Comparison of ENCODE assay signal across 8 cellular contexts in genomic region chr13:50244913-50245574, GRCh38.
A peak's percentile ranks its signal among the peaks of the same experiment; 100 is the strongest.
DNase-seq lines count a peak whose midpoint lies in the region; ATAC-seq, FAIRE-seq and TF ChIP-seq lines count a peak whose summit lies in the region.

No MANE protein-coding gene starts in this region.

- CTCF ChIA-PET in A549 (lab: Yijun Ruan, JAX) = no interaction called here
- CTCF ChIA-PET in MCF 10A (lab: Yijun Ruan, JAX) = interaction anchor here (0.6 to 0.7 kb wide), 2 partner anchors 317 to 522 kb away, joined by 3 read pairs; no protein-coding TSS in a partner anchor

- peak overlapping the region; percentile 65 for H3K27ac Mint-ChIP-seq in MCF 10A (ENCODE audit: low read depth, unreplicated experiment)

- no peaks in the 10 kb centered on the region for H3K27me3 Mint-ChIP-seq in MCF 10A (ENCODE audit: insufficient read depth, unreplicated experiment)

- ATAC-seq in A549 = peak; percentile 99 to 100
- ATAC-seq in GM18867 (IDR thresholded peaks at IDR 0.05; ENCODE audit: unreplicated experiment) = peak; percentile 94
- ATAC-seq in HG03064 (IDR thresholded peaks at IDR 0.05; ENCODE audit: low read depth, unreplicated experiment) = peak; percentile 80
- peak; percentile 99 for ATAC-seq in RWPE2 (ENCODE audit: low read depth)

- H3K4me1 ChIP-seq in A549 = peaks cover 32% of the 10 kb centered on the region
- peaks cover 16% of the 10 kb centered on the region for H3K4me1 ChIP-seq in RWPE2 (ENCODE audit: insufficient read depth, poor library complexity, severe bottlenecking)

- FAIRE-seq in A549 (lab: Jason Lieb, UNC) = no peak

- 3% methylated on average over 5 of the region's 5 CpGs for WGBS in A549 (ENCODE audit: missing lambda C conversion rate)

- no peak for TF ChIP-seq POLR2A in A549 (IDR thresholded peaks at IDR 0.05; ENCODE audit: low read length)

- peak overlapping the region; percentile 75 to 77 for H3K27ac ChIP-seq in A549
- H3K27ac ChIP-seq in RWPE2 (ENCODE audit: poor library complexity, severe bottlenecking) = no peak overlapping the region

- POLR2A ChIA-PET in A549 (lab: Yijun Ruan, JAX) = interaction anchor here (0.6 kb wide), 1 partner anchor 119 kb away, joined by 3 read pairs; no protein-coding TSS in a partner anchor
- POLR2A ChIA-PET in MCF 10A (lab: Yijun Ruan, JAX) = interaction anchor here (0.7 to 2.0 kb wide), 12 partner anchors 13 to 286 kb away, joined by 3 to 14 read pairs (median 4); no protein-coding TSS in a partner anchor

- peak; percentile 48 to 90 for DNase-seq in A549 (ENCODE audit: low read depth in 1 of 2, low spot score in 1 of 2)
- no peak for DNase-seq in RWPE2 (ENCODE audit: low spot score)
- DNase-seq in MCF 10A (ENCODE audit: unreplicated experiment) = peak; percentile 97
- peak; percentile 98 for DNase-seq in renal cortical epithelial cell (ENCODE audit: low read depth)
- no peak for DNase-seq in central memory CD4-positive, alpha-beta T cell
- DNase-seq in NCI-H1417 treated with DMSO at 0.1 percent for 48 hours (lab: John Stamatoyannopoulos, UW) = no peak

- H3K36me3 ChIP-seq in RWPE2 (ENCODE audit: low read depth) = no peaks in the 10 kb centered on the region

- peaks cover 11% of the 10 kb centered on the region; the same call in 2 of the 3 replicates for H3K9me3 ChIP-seq in A549
- no peaks in the 10 kb centered on the region for H3K9me3 ChIP-seq in RWPE2 (ENCODE audit: severe bottlenecking)

- H3K4me2 ChIP-seq in A549 = peak overlapping the region; percentile 70

- H3K27me3 ChIP-seq in RWPE2 (ENCODE audit: insufficient read depth, poor library complexity, severe bottlenecking) = no peaks in the 10 kb centered on the region

- peak; percentile 21 to 47; a peak in 4 of 5 replicates for TF ChIP-seq RAD21 in A549 (conservative IDR thresholded peaks at IDR 0.05 in 1 of 2, IDR thresholded peaks at IDR 0.05 in 1 of 2)

- intact Hi-C loops in MCF 10A (cut with micrococcal nuclease) = no loop called here

- TF ChIP-seq EP300 in A549 (IDR thresholded peaks at IDR 0.05) = peak; percentile 43 to 64; a peak in 2 of 5 replicates

- H3K36me3 Mint-ChIP-seq in MCF 10A (ENCODE audit: insufficient read depth, unreplicated experiment) = no peaks in the 10 kb centered on the region

- H3K9me3 Mint-ChIP-seq in MCF 10A (ENCODE audit: unreplicated experiment) = no peaks in the 10 kb centered on the region

- no TSS peak for BruUV-seq in MCF 10A (replicated peaks; lab: Mats Ljungman, UMichigan)

- H3K4me3 Mint-ChIP-seq in MCF 10A (ENCODE audit: unreplicated experiment) = no peak overlapping the region

- H3K4me3 ChIP-seq in A549 = no peak overlapping the region
- H3K4me3 ChIP-seq in RWPE2 (ENCODE audit: severe bottlenecking) = no peak overlapping the region

- peaks cover 18% of the 10 kb centered on the region for H3K4me1 Mint-ChIP-seq in MCF 10A (ENCODE audit: insufficient read depth, unreplicated experiment)

- no peak for TF ChIP-seq CTCF in A549 (IDR thresholded peaks at IDR 0.05)
- no peak for TF ChIP-seq CTCF in RWPE2 (IDR thresholded peaks at IDR 0.05; ENCODE audit: poor library complexity, severe bottlenecking)
- TF ChIP-seq CTCF in MCF 10A (IDR thresholded peaks at IDR 0.05; ENCODE audit: unreplicated experiment) = no peak

TF ChIP-seq in A549, 52 proteins besides CTCF, POLR2A, EP300 and RAD21:
- no peak for TF ChIP-seq FOSB (CRISPR knock-in tag; IDR thresholded peaks at IDR 0.05)
- peak; percentile 85 to 90; a peak in 4 of 5 replicates for TF ChIP-seq JUN (IDR thresholded peaks at IDR 0.05)
- no peak for TF ChIP-seq EHF (CRISPR knock-in tag; IDR thresholded peaks at IDR 0.05)
- TF ChIP-seq GATA3 (IDR thresholded peaks at IDR 0.05; ENCODE audit: borderline replicate concordance) = peak; percentile 89
- no peak for TF ChIP-seq CBX2 (IDR thresholded peaks at IDR 0.05; ENCODE audit: borderline replicate concordance, low read depth)
- no peak for TF ChIP-seq NR3C1 (IDR thresholded peaks at IDR 0.05)
- TF ChIP-seq NFE2L2 (conservative IDR thresholded peaks at IDR 0.05; ENCODE audit: low read length) = no peak
- TF ChIP-seq SMC3 (IDR thresholded peaks at IDR 0.05) = peak; percentile 30; the same call in 1 of the 3 replicates
- TF ChIP-seq, protein P1, sequence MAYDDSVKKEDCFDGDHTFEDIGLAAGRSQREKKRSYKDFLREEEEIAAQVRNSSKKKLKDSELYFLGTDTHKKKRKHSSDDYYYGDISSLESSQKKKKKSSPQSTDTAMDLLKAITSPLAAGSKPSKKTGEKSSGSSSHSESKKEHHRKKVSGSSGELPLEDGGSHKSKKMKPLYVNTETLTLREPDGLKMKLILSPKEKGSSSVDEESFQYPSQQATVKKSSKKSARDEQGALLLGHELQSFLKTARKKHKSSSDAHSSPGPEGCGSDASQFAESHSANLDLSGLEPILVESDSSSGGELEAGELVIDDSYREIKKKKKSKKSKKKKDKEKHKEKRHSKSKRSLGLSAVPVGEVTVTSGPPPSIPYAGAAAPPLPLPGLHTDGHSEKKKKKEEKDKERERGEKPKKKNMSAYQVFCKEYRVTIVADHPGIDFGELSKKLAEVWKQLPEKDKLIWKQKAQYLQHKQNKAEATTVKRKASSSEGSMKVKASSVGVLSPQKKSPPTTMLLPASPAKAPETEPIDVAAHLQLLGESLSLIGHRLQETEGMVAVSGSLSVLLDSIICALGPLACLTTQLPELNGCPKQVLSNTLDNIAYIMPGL (CRISPR knock-in tag; IDR thresholded peaks at IDR 0.05; ENCODE audit: borderline replicate concordance) = no peak
- no peak for TF ChIP-seq ZNF302 (CRISPR knock-in tag; IDR thresholded peaks at IDR 0.05)
- TF ChIP-seq ESRRA (IDR thresholded peaks at IDR 0.05; ENCODE audit: borderline replicate concordance, low read length) = no peak
- TF ChIP-seq, protein P2, sequence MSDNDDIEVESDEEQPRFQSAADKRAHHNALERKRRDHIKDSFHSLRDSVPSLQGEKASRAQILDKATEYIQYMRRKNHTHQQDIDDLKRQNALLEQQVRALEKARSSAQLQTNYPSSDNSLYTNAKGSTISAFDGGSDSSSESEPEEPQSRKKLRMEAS (IDR thresholded peaks at IDR 0.05) = peak; percentile 67; the same call in 1 of the 2 replicates
- peak; percentile 98 for TF ChIP-seq FOSL2 (IDR thresholded peaks at IDR 0.05)
- peak; percentile 99 for TF ChIP-seq FOSL2 (CRISPR knock-in tag; IDR thresholded peaks at IDR 0.05)
- TF ChIP-seq, protein P3, sequence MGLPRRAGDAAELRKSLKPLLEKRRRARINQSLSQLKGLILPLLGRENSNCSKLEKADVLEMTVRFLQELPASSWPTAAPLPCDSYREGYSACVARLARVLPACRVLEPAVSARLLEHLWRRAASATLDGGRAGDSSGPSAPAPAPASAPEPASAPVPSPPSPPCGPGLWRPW (IDR thresholded peaks at IDR 0.05) = 0 out of 2 replicates have a peak, but pooled peaks have one; percentile 19
- TF ChIP-seq ZFP36 (IDR thresholded peaks at IDR 0.05; ENCODE audit: borderline replicate concordance, partially characterized antibody) = no peak
- no peak for TF ChIP-seq HOXB5 (CRISPR knock-in tag; IDR thresholded peaks at IDR 0.05)
- no peak for TF ChIP-seq HOXB13 (CRISPR knock-in tag; IDR thresholded peaks at IDR 0.05; ENCODE audit: low read depth)
- TF ChIP-seq CEBPB (IDR thresholded peaks at IDR 0.05) = peak; percentile 26 to 73; a peak in 3 of 4 replicates
- no peak for TF ChIP-seq MAZ (IDR thresholded peaks at IDR 0.05; ENCODE audit: borderline replicate concordance, low read depth, low read length)
- no peak for TF ChIP-seq ATOH8 (CRISPR knock-in tag; IDR thresholded peaks at IDR 0.05; ENCODE audit: low read depth)
- TF ChIP-seq RNF2 (IDR thresholded peaks at IDR 0.05; ENCODE audit: borderline replicate concordance, low read depth) = no peak
- TF ChIP-seq, protein P4, sequence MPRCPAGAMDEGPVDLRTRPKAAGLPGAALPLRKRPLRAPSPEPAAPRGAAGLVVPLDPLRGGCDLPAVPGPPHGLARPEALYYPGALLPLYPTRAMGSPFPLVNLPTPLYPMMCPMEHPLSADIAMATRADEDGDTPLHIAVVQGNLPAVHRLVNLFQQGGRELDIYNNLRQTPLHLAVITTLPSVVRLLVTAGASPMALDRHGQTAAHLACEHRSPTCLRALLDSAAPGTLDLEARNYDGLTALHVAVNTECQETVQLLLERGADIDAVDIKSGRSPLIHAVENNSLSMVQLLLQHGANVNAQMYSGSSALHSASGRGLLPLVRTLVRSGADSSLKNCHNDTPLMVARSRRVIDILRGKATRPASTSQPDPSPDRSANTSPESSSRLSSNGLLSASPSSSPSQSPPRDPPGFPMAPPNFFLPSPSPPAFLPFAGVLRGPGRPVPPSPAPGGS (IDR thresholded peaks at IDR 0.05) = peak; percentile 36; the same call in 1 of the 3 replicates
- peak; percentile 98 for TF ChIP-seq JUNB (IDR thresholded peaks at IDR 0.05)
- TF ChIP-seq, protein P5, sequence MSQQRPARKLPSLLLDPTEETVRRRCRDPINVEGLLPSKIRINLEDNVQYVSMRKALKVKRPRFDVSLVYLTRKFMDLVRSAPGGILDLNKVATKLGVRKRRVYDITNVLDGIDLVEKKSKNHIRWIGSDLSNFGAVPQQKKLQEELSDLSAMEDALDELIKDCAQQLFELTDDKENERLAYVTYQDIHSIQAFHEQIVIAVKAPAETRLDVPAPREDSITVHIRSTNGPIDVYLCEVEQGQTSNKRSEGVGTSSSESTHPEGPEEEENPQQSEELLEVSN (IDR thresholded peaks at IDR 0.05; ENCODE audit: borderline replicate concordance, low read depth) = no peak
- no peak for TF ChIP-seq POLR2AphosphoS2 (conservative IDR thresholded peaks at IDR 0.05; ENCODE audit: low read length)

Comparison
In these comparisons a context has a peak if more than half of its experiments do, and no peak if none do; other contexts are left out.
1. DNase-seq: peak in A549 (2 of 2), MCF 10A (single experiment) and renal cortical epithelial cell (single experiment); none in RWPE2 (single experiment), central memory CD4-positive, alpha-beta T cell (single experiment) and NCI-H1417 treated with DMSO at 0.1 percent for 48 hours (single experiment).
2. Peak in every context shown above with its lines, with median percentiles within 50 percentile points of each other: ATAC-seq.